7 cellular contexts compared by ENCODE assay signal in the genomic region with DNA sequence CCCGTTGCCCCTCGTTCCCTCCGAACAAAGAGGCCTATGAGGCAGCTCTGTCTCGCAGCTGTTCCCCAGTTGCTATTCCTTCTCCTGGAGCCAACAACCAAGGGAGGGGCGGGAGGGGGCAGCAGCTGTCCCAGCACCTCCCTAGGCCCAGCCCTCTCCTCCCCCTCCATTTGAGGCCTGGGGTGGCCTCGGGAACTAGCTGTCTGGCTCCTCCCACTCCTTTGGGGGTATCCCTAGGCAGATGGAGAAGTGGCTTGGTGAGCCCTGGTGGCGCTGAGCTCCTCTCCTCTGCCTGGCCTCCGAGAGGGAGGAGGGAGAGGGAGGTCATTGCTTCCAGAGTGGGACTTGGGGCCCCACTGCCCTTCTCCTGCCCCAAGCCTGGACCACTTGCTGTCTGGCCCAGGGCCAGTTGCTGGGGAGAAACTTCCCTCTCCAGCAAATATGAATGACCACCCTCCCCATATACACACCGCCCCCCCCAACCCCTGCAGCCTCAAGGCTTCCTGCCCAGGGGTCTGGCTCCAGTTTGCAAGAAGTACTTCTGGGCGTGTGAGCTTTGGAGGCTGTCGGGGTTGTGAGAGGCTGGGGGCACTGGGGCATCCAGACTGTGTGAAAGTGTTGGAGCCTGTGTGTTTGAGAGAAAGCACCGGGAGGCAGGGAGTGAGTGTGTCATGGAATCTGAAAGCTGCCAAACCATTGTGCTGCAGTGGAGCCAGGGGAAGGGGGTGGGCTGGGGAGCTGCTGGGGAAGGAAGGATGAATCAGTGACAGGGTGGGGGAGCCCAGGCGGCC.
DNase-seq lines count a peak whose midpoint lies in the region; ATAC-seq and TF ChIP-seq lines count a peak whose summit lies in the region.

No MANE protein-coding gene starts in this region.

- H3K4me3 Mint-ChIP-seq in activated T-cell treated with anti-CD3 and anti-CD28 coated beads, Interleukin-2, amount 50 U/mL, for 24 hours: no peak overlapping the region

- in situ Hi-C loops in astrocyte of the spinal cord (cut with HindIII; ENCODE audit: low sequenced_read_pairs): no loop called here

- H3K27ac ChIP-seq in substantia nigra (ENCODE audit: low read depth, low read length, poor library complexity, severe bottlenecking): peak overlapping the region; percentile 98

- no peak for TF ChIP-seq CTCF in astrocyte of the spinal cord (IDR thresholded peaks at IDR 0.05; ENCODE audit: low read depth, low read length)

- DNase-seq in Kasumi-1 (lab: John Stamatoyannopoulos, UW) (peak; percentile 67 to 78), astrocyte of the spinal cord (ENCODE audit: low read depth, low spot score) (peak; percentile 95), iris pigment epithelial cell (ENCODE audit: low read depth) (peak; percentile 90), substantia nigra (lab: John Stamatoyannopoulos, UW) (peak; percentile 26 to 92 (median 66))
- DNase-seq in activated T-cell treated with anti-CD3 and anti-CD28 coated beads, Interleukin-2, amount 50 U/mL, for 24 hours: no peak

- H3K4me1 Mint-ChIP-seq in activated T-cell treated with anti-CD3 and anti-CD28 coated beads, Interleukin-2, amount 50 U/mL, for 24 hours (ENCODE audit: low read depth): peaks cover 17% of the 10 kb centered on the region

- no peak for ATAC-seq in activated CD4-positive, CD25-positive, alpha-beta regulatory T cell treated with anti-CD3 and anti-CD28 coated beads, Interleukin-2, amount 50 U/mL, for 24 hours
- no peak for ATAC-seq in GM18498 (IDR thresholded peaks at IDR 0.05; ENCODE audit: unreplicated experiment)

- H3K27me3 Mint-ChIP-seq in activated T-cell treated with anti-CD3 and anti-CD28 coated beads, Interleukin-2, amount 50 U/mL, for 24 hours: peaks cover 35% of the 10 kb centered on the region

- no peaks in the 10 kb centered on the region for H3K9me3 Mint-ChIP-seq in activated T-cell treated with anti-CD3 and anti-CD28 coated beads, Interleukin-2, amount 50 U/mL, for 24 hours

- no peaks in the 10 kb centered on the region for H3K36me3 Mint-ChIP-seq in activated T-cell treated with anti-CD3 and anti-CD28 coated beads, Interleukin-2, amount 50 U/mL, for 24 hours (ENCODE audit: low read depth)

- H3K27ac Mint-ChIP-seq in activated T-cell treated with anti-CD3 and anti-CD28 coated beads, Interleukin-2, amount 50 U/mL, for 24 hours: no peak overlapping the region

- peak overlapping the region; percentile 90 for H3K4me3 ChIP-seq in astrocyte of the spinal cord (ENCODE audit: low read depth, low read length)
